In the genomic region with DNA sequence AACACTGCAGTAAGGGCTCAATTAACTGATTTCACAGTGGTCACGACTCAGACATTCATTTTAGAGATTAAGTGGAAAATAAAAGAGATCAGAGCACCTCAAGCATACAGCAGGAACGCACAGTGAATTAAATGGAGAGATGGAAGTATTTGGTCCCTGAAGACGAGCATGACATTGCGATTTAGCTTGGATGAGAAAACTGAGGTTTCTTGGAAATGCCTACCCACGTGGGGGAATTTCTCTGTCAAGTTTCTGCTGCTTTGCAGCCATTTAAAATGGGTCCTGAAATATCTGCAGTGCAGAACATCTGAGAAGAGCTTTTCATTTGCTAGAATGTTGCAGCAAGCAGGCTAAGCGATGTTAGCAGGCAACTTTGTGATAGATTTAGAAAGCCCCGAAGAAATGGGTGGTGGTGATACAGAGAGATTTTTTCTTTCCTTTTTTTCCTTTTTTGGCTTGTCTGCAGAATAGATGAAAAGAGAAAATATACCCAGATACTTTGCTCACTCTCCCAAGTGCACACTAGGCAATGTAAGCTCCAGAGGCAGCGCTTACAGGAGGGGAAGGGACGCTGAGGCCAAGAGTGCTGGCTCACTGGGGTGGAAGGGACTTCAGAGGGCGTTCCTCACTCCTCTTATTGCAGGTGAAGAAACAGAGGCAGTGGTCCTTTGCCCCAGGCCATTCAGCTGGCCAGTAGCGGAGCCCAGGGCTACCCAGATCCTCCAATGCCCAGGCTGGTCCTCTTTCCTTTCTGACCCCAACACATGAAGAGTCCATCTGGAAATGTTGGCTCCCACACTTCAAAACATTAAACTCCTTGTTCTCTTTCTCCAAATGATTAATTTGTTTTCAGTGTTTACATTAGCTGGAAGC, we compare ENCODE assay signal across 17 cellular contexts.
DNase-seq lines count a peak whose midpoint lies in the region; TF ChIP-seq lines count a peak whose summit lies in the region.
"Had no signal": no experiment of that assay in that cellular context is flagged by ENCODE, and none has a peak within 500 bp of the region (broad histone marks: within the 10 kb centered on the region; RNA-seq: fewer than 3 reads in every experiment).

No MANE protein-coding gene starts in this region.

- H3K9me3 ChIP-seq in esophagus muscularis mucosa: peaks cover 0 to 4% (median 0%) of the 10 kb centered on the region in 4 donors
- H3K9me3 ChIP-seq: psoas muscle, suprapubic skin had no signal

- peak overlapping the region; percentile 93 for H3K27ac Mint-ChIP-seq in osteocyte (ENCODE audit: unreplicated experiment)
- H3K27ac Mint-ChIP-seq: immature natural killer cell had no signal

- no peaks in the 10 kb centered on the region for H3K79me2 ChIP-seq in ACC112 (ENCODE audit: control insufficient read depth, insufficient read depth, low read length, unreplicated experiment)

- H3K27me3 ChIP-seq in ACC112 (ENCODE audit: insufficient read depth, low read length) (peaks cover 11% of the 10 kb centered on the region), esophagus muscularis mucosa (no peaks in the 10 kb centered on the region)
- H3K27me3 ChIP-seq: cardiac muscle cell had no signal

- H3K36me3 Mint-ChIP-seq in osteocyte (ENCODE audit: unreplicated experiment): no peaks in the 10 kb centered on the region
- H3K36me3 Mint-ChIP-seq: immature natural killer cell had no signal

- H3K27ac ChIP-seq in ACC112 (ENCODE audit: low read depth, low read length) (peak overlapping the region; percentile 5; the same call in 1 of the 2 replicates), VCaP (peak overlapping the region; percentile 80), esophagus muscularis mucosa (replicated peaks in 1 of 4) (peak overlapping the region; percentile 78 to 89 (median 86))
- H3K27ac ChIP-seq: cardiac muscle cell, psoas muscle, suprapubic skin, WERI-Rb-1 had no signal

- intact Hi-C loops in esophagus muscularis mucosa (cut with DNase I): loop anchor here (5.0 to 10.0 kb wide), 2 partner anchors 284 to 391 kb away; a partner anchor contains a TSS

- H3K36me3 ChIP-seq in ACC112 (ENCODE audit: insufficient read depth, low read length): no peaks in the 10 kb centered on the region
- no peaks in the 10 kb centered on the region for H3K36me3 ChIP-seq in esophagus muscularis mucosa
- H3K36me3 ChIP-seq: cardiac muscle cell, suprapubic skin, WERI-Rb-1 had no signal

- DNase-seq in esophagus muscularis mucosa (ENCODE audit: extremely low spot score): no peak
- DNase-seq in osteocyte (ENCODE audit: extremely low spot score, unreplicated experiment): no peak
- no peak for DNase-seq in activated CD4-positive, CD25-positive, alpha-beta regulatory T cell (lab: John Stamatoyannopoulos, UW)
- DNase-seq in NCI-H1048 (lab: John Stamatoyannopoulos, UW): no peak
- DNase-seq in activated gamma-delta T cell treated with Interleukin-2 at 50 U/mL for 16 hours: no peak
- no peak for DNase-seq in NCI-H2029 treated with DMSO at 0.1 percent for 48 hours (lab: John Stamatoyannopoulos, UW)
- DNase-seq: activated gamma-delta T cell, COR-L47, GF-D8, immature natural killer cell, Karpas-422, WERI-Rb-1 had no signal

- TF ChIP-seq CTCF in VCaP (conservative IDR thresholded peaks at IDR 0.05) (no peak), esophagus muscularis mucosa (IDR thresholded peaks at IDR 0.05) (no peak), osteocyte (IDR thresholded peaks at IDR 0.05) (no peak)

- TF ChIP-seq POLR2A in esophagus muscularis mucosa (IDR thresholded peaks at IDR 0.05; ENCODE audit: low read depth): no peak

- H3K4me3 ChIP-seq in ACC112 (ENCODE audit: low read depth, low read length): no peak overlapping the region
- H3K4me3 ChIP-seq in esophagus muscularis mucosa: peak overlapping the region; percentile 4 to 26 (median 12)
- H3K4me3 ChIP-seq: cardiac muscle cell, psoas muscle, suprapubic skin had no signal

- no peaks in the 10 kb centered on the region for H3K9me3 Mint-ChIP-seq in osteocyte (ENCODE audit: unreplicated experiment)

- H3K4me1 ChIP-seq in ACC112 (ENCODE audit: control insufficient read depth, insufficient read depth, low read length, unreplicated experiment) (peaks cover 17% of the 10 kb centered on the region), esophagus muscularis mucosa (peaks cover 25 to 38% (median 32%) of the 10 kb centered on the region in 4 donors)
- H3K4me1 ChIP-seq: psoas muscle had no signal

- H3K4me1 Mint-ChIP-seq in osteocyte (ENCODE audit: unreplicated experiment): peaks cover 25% of the 10 kb centered on the region

- peak overlapping the region; percentile 4 for H2AFZ ChIP-seq in ACC112 (ENCODE audit: low read length, unreplicated experiment)

- no peak for TF ChIP-seq EP300 in esophagus muscularis mucosa (IDR thresholded peaks at IDR 0.05)

- no peak overlapping the region for H3K4me3 Mint-ChIP-seq in osteocyte (ENCODE audit: unreplicated experiment)
- H3K4me3 Mint-ChIP-seq: immature natural killer cell had no signal

- no peaks in the 10 kb centered on the region for H3K27me3 Mint-ChIP-seq in osteocyte (ENCODE audit: unreplicated experiment)

- WGBS in esophagus muscularis mucosa: 48% methylated on average over 11 of the region's 11 CpGs

Comparison
In these comparisons a context has a peak if more than half of its experiments do, and no peak if none do; other contexts are left out.
1. H3K27ac ChIP-seq: peak in every context shown above with its lines; median percentile 86 in esophagus muscularis mucosa; 80 in VCaP; 5 in ACC112.